In genomic region chrX:143634373-143634685, GRCh38 we compare ENCODE assay signal across 13 cellular contexts. TPM values are rescaled to one million over a fixed set of nuclear protein-coding genes. Genes with fewer than 3 reads are reported as not detected.
DNase-seq lines count a peak whose midpoint lies in the region; ATAC-seq, FAIRE-seq and TF ChIP-seq lines count a peak whose summit lies in the region.
"Had no signal": no experiment of that assay in that cellular context is flagged by ENCODE, and none has a peak within 500 bp of the region (broad histone marks: within the 10 kb centered on the region; RNA-seq: fewer than 3 reads in every experiment).

No MANE protein-coding gene starts in this region.

- DNase-seq in A549 (ENCODE audit: low read depth in 1 of 2, low spot score in 1 of 2) (no peak), adipocyte (ENCODE audit: low read depth) (no peak), right cardiac atrium (peak in 1 of 3 donors; percentile 38), posterior vena cava (ENCODE audit: low spot score) (peak; percentile 80), amniotic stem cell (lab: John Stamatoyannopoulos, UW) (no peak), GM10248 (ENCODE audit: extremely low spot score) (no peak)
- DNase-seq: activated CD8-positive, alpha-beta T cell treated with anti-CD3 and anti-CD28 coated beads, Interleukin-2, amount 10 ng/mL, durations not matched to agents 7 days and 5 days; NCI-H187 treated with DMSO at 0.1 percent for 48 hours; SJCRH30; stimulated activated CD4-positive, alpha-beta T cell treated with anti-CD3 and anti-CD28 coated beads, Interleukin-4, amount 100 ng/mL, for 4 hours had no signal

- H3K9me3 ChIP-seq in A549 (no peaks in the 10 kb centered on the region), adipocyte (ENCODE audit: control insufficient read depth, low read length) (no peaks in the 10 kb centered on the region), right cardiac atrium (ENCODE audit: control insufficient read depth, low read length) (no peaks in the 10 kb centered on the region)
- H3K9me3 ChIP-seq: SJCRH30 had no signal

- no peaks in the 10 kb centered on the region for H3K36me3 ChIP-seq in adipocyte (ENCODE audit: control insufficient read depth, insufficient read depth, low read length, severe bottlenecking)
- H3K36me3 ChIP-seq: SJCRH30 had no signal

- TF ChIP-seq POLR2A in A549 (IDR thresholded peaks at IDR 0.05; ENCODE audit: low read length), result no peak

- no peak for FAIRE-seq in A549 (lab: Jason Lieb, UNC)

- peak overlapping the region; percentile 55 for H3K9ac ChIP-seq in adipocyte (ENCODE audit: low read length)

- H3K4me1 ChIP-seq in A549 (no peaks in the 10 kb centered on the region), adipocyte (ENCODE audit: control insufficient read depth, insufficient read depth, low read length) (peaks cover 5% of the 10 kb centered on the region), right cardiac atrium (ENCODE audit: control insufficient read depth, insufficient read depth, low read length) (no peaks in the 10 kb centered on the region)
- H3K4me1 ChIP-seq: SJCRH30 had no signal

- ATAC-seq in A549 (no peak), right cardiac atrium (peak in 1 of 2 donors; percentile 16), HG03045 (IDR thresholded peaks at IDR 0.05; ENCODE audit: unreplicated experiment) (no peak), GM19324 (IDR thresholded peaks at IDR 0.05; ENCODE audit: low FRiP score, unreplicated experiment) (no peak)
- ATAC-seq: activated CD8-positive, alpha-beta T cell treated with anti-CD3 and anti-CD28 coated beads, Interleukin-2, amount 10 ng/mL, durations not matched to agents 7 days and 5 days had no signal

- TF ChIP-seq CTCF in A549 (IDR thresholded peaks at IDR 0.05) (no peak), GM10248 (IDR thresholded peaks at IDR 0.05; ENCODE audit: control extremely low read depth, extremely low read depth, low read depth, missing control alignments) (no peak)

- intact Hi-C loops in right cardiac atrium (cut with DNase I), result no loop called here
- intact Hi-C loops in posterior vena cava (cut with DNase I), result no loop called here

- no peaks in the 10 kb centered on the region for H3K27me3 ChIP-seq in adipocyte (replicated peaks; ENCODE audit: control insufficient read depth, insufficient read depth, low read length)
- H3K27me3 ChIP-seq in right cardiac atrium (ENCODE audit: control insufficient read depth, insufficient read depth), result no peaks in the 10 kb centered on the region
- H3K27me3 ChIP-seq: SJCRH30 had no signal

- CTCF ChIA-PET in A549 (lab: Yijun Ruan, JAX) (no interaction called here), GM10248 (lab: Yijun Ruan, JAX) (interaction anchor here (1.5 kb wide), 1 partner anchor 30 kb away, joined by 3 read pairs; no protein-coding TSS in a partner anchor)

- TF ChIP-seq RAD21 in A549 (conservative IDR thresholded peaks at IDR 0.05 in 1 of 2, IDR thresholded peaks at IDR 0.05 in 1 of 2), result no peak

- H3K27ac ChIP-seq in A549 (no peak overlapping the region), right cardiac atrium (ENCODE audit: low read length) (no peak overlapping the region)
- H3K27ac ChIP-seq: HL-60, SJCRH30 had no signal

- peak overlapping the region; percentile 45; the same call in 2 of the 3 replicates for H3K4me2 ChIP-seq in A549

- WGBS in A549 (ENCODE audit: missing lambda C conversion rate), result 4% methylated on average over 5 of the region's 24 CpGs
- WGBS in right cardiac atrium, result under 1% methylated on average over 24 of the region's 24 CpGs

- POLR2A ChIA-PET in A549 (lab: Yijun Ruan, JAX), result no interaction called here
- POLR2A ChIA-PET in GM10248 (lab: Yijun Ruan, JAX), result no interaction called here

- TF ChIP-seq EP300 in A549 (IDR thresholded peaks at IDR 0.05), result no peak

- H3K4me3 ChIP-seq in A549 (peak overlapping the region; percentile 23; the same call in 1 of the 3 replicates), adipocyte (ENCODE audit: low read length) (peak overlapping the region; percentile 76), right cardiac atrium (ENCODE audit: low read length) (peak overlapping the region; percentile 63)
- H3K4me3 ChIP-seq: SJCRH30 had no signal

TF ChIP-seq in A549, 52 proteins besides CTCF, POLR2A, EP300 and RAD21:
- TF ChIP-seq HMGXB4 (CRISPR knock-in tag; IDR thresholded peaks at IDR 0.05; ENCODE audit: borderline replicate concordance) (no peak), KDM1A (IDR thresholded peaks at IDR 0.05; ENCODE audit: low read depth) (no peak), PBX3 (IDR thresholded peaks at IDR 0.05) (no peak), ESRRA (IDR thresholded peaks at IDR 0.05; ENCODE audit: borderline replicate concordance, low read length) (no peak), CBX8 (IDR thresholded peaks at IDR 0.05) (no peak), CHD4 (IDR thresholded peaks at IDR 0.05; ENCODE audit: borderline replicate concordance) (no peak)
TF ChIP-seq in A549: peak in this region for 0.

RNA-seq across cellular contexts. Expression of gene SLITRK4, which starts 1.6 kb away (rescaled TPM):
- polyA plus RNA-seq in A549 (2011; rRNA removed), result 0.03 TPM in 2 replicates
- polyA plus RNA-seq in A549 (2012; cell fraction: cytosol; rRNA removed), result not detected in 2 replicates
- not detected in 2 replicates for polyA plus RNA-seq in A549 (2012; cell fraction: nucleus; rRNA removed)
- not detected in 3 replicates for polyA plus RNA-seq in A549 (2017; fragmentation: RNase III; extraction: RNeasy Plus Mini Kit Qiagen cat#74134 plus additional on column Dnase treatment)
- not detected in 2 replicates for polyA minus RNA-seq in A549 (2011; rRNA and poly(A)+ RNA removed)
- total RNA-seq in right cardiac atrium, result 1 to 10 TPM; 1.0 to 1.5 (median 1.1) TPM
- 0.38 TPM for polyA plus RNA-seq in right cardiac atrium
- 10 to 100 TPM in 1 of 2 donors, 1 to 10 TPM in 1; 4.2 to 13.2 TPM for total RNA-seq in posterior vena cava
- total RNA-seq: activated CD8-positive, alpha-beta T cell treated with anti-CD3 and anti-CD28 coated beads, Interleukin-2, amount 10 ng/mL, durations not matched to agents 7 days and 5 days had no signal

Comparison
In these comparisons a context has a peak if more than half of its experiments do, and no peak if none do; other contexts are left out.
1. H3K4me3 ChIP-seq: peak in every context shown above with its lines; median percentile 76 in adipocyte; 63 in right cardiac atrium; 23 in A549.